ENCODE assay signal across 27 cellular contexts in the genomic region with DNA sequence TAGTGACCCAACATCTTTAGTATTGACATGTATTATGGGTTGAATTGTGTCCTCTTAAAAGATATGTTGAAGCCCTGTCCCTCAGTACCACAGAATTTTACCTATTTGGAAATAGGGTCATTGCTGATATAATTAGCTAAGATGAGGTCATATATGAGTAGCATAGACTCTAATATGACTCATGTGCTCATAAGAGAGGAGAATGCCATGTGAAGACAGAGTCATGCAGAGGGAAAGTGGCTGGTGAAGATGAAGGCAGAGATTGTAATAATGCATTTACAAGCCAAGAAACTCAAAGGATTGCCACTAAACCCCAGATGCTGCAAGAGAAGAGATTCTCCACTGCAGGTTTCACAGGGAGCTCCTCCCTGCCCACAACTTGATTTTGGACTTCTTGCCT.
A peak's percentile ranks its signal among the peaks of the same experiment; 100 is the strongest.
DNase-seq lines count a peak whose midpoint lies in the region; ATAC-seq, FAIRE-seq and TF ChIP-seq lines count a peak whose summit lies in the region.
"Had no signal": no experiment of that assay in that cellular context is flagged by ENCODE, and none has a peak within 500 bp of the region (broad histone marks: within the 10 kb centered on the region; RNA-seq: fewer than 3 reads in every experiment).

No MANE protein-coding gene starts in this region.

- no peak overlapping the region for H2BK15ac ChIP-seq in neuronal stem cell (ENCODE audit: low read length)

- CTCF ChIA-PET in HepG2 (lab: Yijun Ruan, JAX; ENCODE audit: low intra/inter-chr PET ratio, low total read pairs), result no interaction called here

- in situ Hi-C loops in HepG2 (cut with HindIII; ENCODE audit: extremely low pct_ligation_motif_present, low pct_unique_long_range_greater_than_20kb), result no loop called here

- H2BK120ac ChIP-seq in neuronal stem cell (ENCODE audit: low read depth, low read length), result no peak overlapping the region

- no TSS peak for BruUV-seq in HepG2 (replicated peaks; lab: Mats Ljungman, UMichigan)

- H3K4me1 ChIP-seq in HepG2 (ENCODE audit: insufficient read depth, low read length), result no peaks in the 10 kb centered on the region
- H3K4me1 ChIP-seq in right lobe of liver, result no peaks in the 10 kb centered on the region
- peaks cover 10% of the 10 kb centered on the region for H3K4me1 ChIP-seq in astrocyte (ENCODE audit: insufficient read depth, low read length)
- H3K4me1 ChIP-seq in lower lobe of right lung, result no peaks in the 10 kb centered on the region
- H3K4me1 ChIP-seq in neuronal stem cell (ENCODE audit: control insufficient read depth in 2 of 2, insufficient read depth in 1 of 2, low read depth in 1 of 2, low read length in 2 of 2), result no peaks in the 10 kb centered on the region
- H3K4me1 ChIP-seq: BLaER1 treated with 17β-estradiol and CSF1 and Interleukin-3, amounts not matched to agents 10 nM and 100 nM; tibial artery had no signal

- H2BK5ac ChIP-seq in neuronal stem cell (ENCODE audit: low read length), result no peak overlapping the region

- no peak overlapping the region for H2BK12ac ChIP-seq in neuronal stem cell (ENCODE audit: low read length)

- peaks cover 18% of the 10 kb centered on the region for H3K4me1 Mint-ChIP-seq in astrocyte (ENCODE audit: low read depth, unreplicated experiment)
- H3K4me1 Mint-ChIP-seq in CD14-positive monocyte, result no peaks in the 10 kb centered on the region
- H3K4me1 Mint-ChIP-seq: nephron; stimulated activated effector memory CD8-positive, alpha-beta T cell treated with anti-CD3 and anti-CD28 coated beads, Interleukin-12 subunit alpha, Interleukin-12 subunit beta, amount 100 ng/mL, for 72 hours; T-helper 17 cell; WTC11 had no signal

- no peak overlapping the region for H3K14ac ChIP-seq in neuronal stem cell (ENCODE audit: low read length)

- H3K36me3 Mint-ChIP-seq in astrocyte (ENCODE audit: low read depth, unreplicated experiment), result no peaks in the 10 kb centered on the region
- H3K36me3 Mint-ChIP-seq in CD14-positive monocyte, result no peaks in the 10 kb centered on the region
- H3K36me3 Mint-ChIP-seq: stimulated activated effector memory CD8-positive, alpha-beta T cell treated with anti-CD3 and anti-CD28 coated beads, Interleukin-12 subunit alpha, Interleukin-12 subunit beta, amount 100 ng/mL, for 72 hours; WTC11 had no signal

- H3K4me3 Mint-ChIP-seq in astrocyte (ENCODE audit: unreplicated experiment) (no peak overlapping the region), CD14-positive monocyte (no peak overlapping the region)
- H3K4me3 Mint-ChIP-seq: activated CD8-positive, alpha-beta T cell treated with anti-CD3 and anti-CD28 coated beads for 36 hours; nephron; stimulated activated effector memory CD8-positive, alpha-beta T cell treated with anti-CD3 and anti-CD28 coated beads, Interleukin-12 subunit alpha, Interleukin-12 subunit beta, amount 100 ng/mL, for 72 hours; T-helper 17 cell; WTC11 had no signal

- POLR2A ChIA-PET in HepG2 (lab: Yijun Ruan, JAX), result no interaction called here

- no peaks in the 10 kb centered on the region for H3K27me3 ChIP-seq in HepG2 (ENCODE audit: control insufficient read depth in 1 of 2, insufficient read depth in 2 of 2, low read length in 2 of 2)
- no peaks in the 10 kb centered on the region for H3K27me3 ChIP-seq in right lobe of liver
- no peaks in the 10 kb centered on the region for H3K27me3 ChIP-seq in astrocyte (ENCODE audit: insufficient read depth, low read length)
- H3K27me3 ChIP-seq in lower lobe of right lung (ENCODE audit: low read depth), result no peaks in the 10 kb centered on the region
- no peaks in the 10 kb centered on the region for H3K27me3 ChIP-seq in neuronal stem cell (ENCODE audit: control insufficient read depth in 3 of 3, insufficient read depth in 3 of 3, low read depth in 1 of 3, low read length in 3 of 3)
- H3K27me3 ChIP-seq: BLaER1 treated with 17β-estradiol and CSF1 and Interleukin-3, amounts not matched to agents 10 nM and 100 nM; tibial artery had no signal

- DNase-seq in HepG2 (ENCODE audit: low spot score), result no peak
- DNase-seq in right lobe of liver, result no peak
- peak; percentile 78 for DNase-seq in astrocyte (ENCODE audit: low read depth)
- DNase-seq in fibroblast of pulmonary artery (ENCODE audit: low read depth), result peak; percentile 42
- DNase-seq in CD14-positive monocyte (ENCODE audit: low spot score), result no peak
- no peak for DNase-seq in lower lobe of right lung
- no peak for DNase-seq in left colon
- DNase-seq in neuronal stem cell (ENCODE audit: low spot score), result no peak
- DNase-seq: activated CD8-positive, alpha-beta T cell treated with anti-CD3 and anti-CD28 coated beads for 36 hours; activated T-cell treated with anti-CD3 and anti-CD28 coated beads, Interleukin-2, amount 50 U/mL, for 48 hours; caudate nucleus; DMS 273 treated with DMSO at 0.1 percent for 48 hours; effector CD4-positive, alpha-beta T cell; foreskin melanocyte; hypothalamus; kidney glomerular epithelial cell; MV-4-11; NCI-H1930; NCI-H524; T-helper 17 cell; tibial artery had no signal

- H3K27ac ChIP-seq in HepG2 (ENCODE audit: extremely low read length, insufficient read depth, low read length) (no peak overlapping the region), right lobe of liver (no peak overlapping the region), astrocyte (ENCODE audit: low read depth, low read length) (no peak overlapping the region), lower lobe of right lung (no peak overlapping the region), neuronal stem cell (replicated peaks; ENCODE audit: low read length) (no peak overlapping the region)
- H3K27ac ChIP-seq: BLaER1 treated with 17β-estradiol and CSF1 and Interleukin-3, amounts not matched to agents 10 nM and 100 nM; tibial artery had no signal

- intact Hi-C loops in HepG2 (cut with micrococcal nuclease; ENCODE audit: unreplicated experiment) (no loop called here), right lobe of liver (cut with DNase I) (no loop called here), CD14-positive monocyte (cut with micrococcal nuclease) (no loop called here), lower lobe of right lung (cut with DNase I) (no loop called here), left colon (cut with DNase I, micrococcal nuclease) (no loop called here)

- no peak overlapping the region for H4K91ac ChIP-seq in neuronal stem cell (ENCODE audit: low read depth, low read length, poor library complexity)

- H3K23ac ChIP-seq in neuronal stem cell (ENCODE audit: low read depth, low read length, poor library complexity), result no peak overlapping the region

- TF ChIP-seq EP300 in HepG2 (IDR thresholded peaks at IDR 0.05; ENCODE audit: low read depth in 2 of 2, low read length in 2 of 2), result no peak
- TF ChIP-seq EP300 in HepG2 (CRISPR knock-in tag; IDR thresholded peaks at IDR 0.05; ENCODE audit: borderline replicate concordance), result no peak

- no peak for TF ChIP-seq RAD21 in HepG2 (CRISPR knock-in tag; IDR thresholded peaks at IDR 0.05)

- H3K27ac Mint-ChIP-seq in astrocyte (ENCODE audit: unreplicated experiment) (no peak overlapping the region), CD14-positive monocyte (no peak overlapping the region)
- H3K27ac Mint-ChIP-seq: activated CD8-positive, alpha-beta T cell treated with anti-CD3 and anti-CD28 coated beads for 36 hours; nephron; stimulated activated effector memory CD8-positive, alpha-beta T cell treated with anti-CD3 and anti-CD28 coated beads, Interleukin-12 subunit alpha, Interleukin-12 subunit beta, amount 100 ng/mL, for 72 hours; T-helper 17 cell; WTC11 had no signal

- no peak overlapping the region for H3K4me3 ChIP-seq in HepG2 (replicated peaks in 1 of 3; ENCODE audit: insufficient read depth in 1 of 3, low read depth in 2 of 3, low read length in 3 of 3)
- H3K4me3 ChIP-seq in right lobe of liver, result no peak overlapping the region
- H3K4me3 ChIP-seq in astrocyte (ENCODE audit: insufficient read depth, low read depth, low read length), result no peak overlapping the region
- no peak overlapping the region for H3K4me3 ChIP-seq in fibroblast of pulmonary artery (replicated peaks; ENCODE audit: low read depth, low read length)
- H3K4me3 ChIP-seq in lower lobe of right lung, result no peak overlapping the region
- no peak overlapping the region for H3K4me3 ChIP-seq in neuronal stem cell (ENCODE audit: low read length in 2 of 2)
- H3K4me3 ChIP-seq: BLaER1 treated with 17β-estradiol and CSF1 and Interleukin-3, amounts not matched to agents 10 nM and 100 nM; tibial artery had no signal

- no peak overlapping the region for H2AK5ac ChIP-seq in neuronal stem cell (ENCODE audit: low read depth, low read length)

- H4K20me1 ChIP-seq in HepG2 (ENCODE audit: insufficient read depth, low read length) (no peaks in the 10 kb centered on the region), astrocyte (ENCODE audit: insufficient read depth, low read length) (no peaks in the 10 kb centered on the region)
- H4K20me1 ChIP-seq: BLaER1 treated with 17β-estradiol and CSF1 and Interleukin-3, amounts not matched to agents 10 nM and 100 nM had no signal

- H3K9me3 Mint-ChIP-seq in astrocyte (ENCODE audit: unreplicated experiment) (no peaks in the 10 kb centered on the region), CD14-positive monocyte (peaks cover 0 to 2% (median 0%) of the 10 kb centered on the region in 7 donors)
- H3K9me3 Mint-ChIP-seq: activated CD8-positive, alpha-beta T cell treated with anti-CD3 and anti-CD28 coated beads for 36 hours; nephron; stimulated activated effector memory CD8-positive, alpha-beta T cell treated with anti-CD3 and anti-CD28 coated beads, Interleukin-12 subunit alpha, Interleukin-12 subunit beta, amount 100 ng/mL, for 72 hours; WTC11 had no signal

- ATAC-seq in HepG2 (no peak), right lobe of liver (no peak), lower lobe of right lung (no peak), left colon (no peak)
- ATAC-seq: activated CD8-positive, alpha-beta T cell treated with anti-CD3 and anti-CD28 coated beads for 36 hours; stimulated activated effector memory CD8-positive, alpha-beta T cell treated with anti-CD3 and anti-CD28 coated beads, Interleukin-12 subunit alpha, Interleukin-12 subunit beta, amount 100 ng/mL, for 72 hours; T-helper 17 cell; WTC11 had no signal

- no peak overlapping the region for H4K8ac ChIP-seq in neuronal stem cell (ENCODE audit: low read depth, low read length)

- H3K9ac ChIP-seq in HepG2 (ENCODE audit: insufficient read depth, low read depth, low read length) (no peak overlapping the region), astrocyte (ENCODE audit: low read length) (no peak overlapping the region), neuronal stem cell (ENCODE audit: low read depth, low read length, poor library complexity) (no peak overlapping the region)
- H3K9ac ChIP-seq: BLaER1 treated with 17β-estradiol and CSF1 and Interleukin-3, amounts not matched to agents 10 nM and 100 nM had no signal

- FAIRE-seq in HepG2 (lab: Jason Lieb, UNC), result no peak
- FAIRE-seq in astrocyte (lab: Jason Lieb, UNC), result no peak
- FAIRE-seq: A204.1, H54 had no signal

- no peak overlapping the region for H3K18ac ChIP-seq in neuronal stem cell (ENCODE audit: low read length)

- H3K36me3 ChIP-seq in HepG2 (replicated peaks in 1 of 2; ENCODE audit: control insufficient read depth in 1 of 2, insufficient read depth in 2 of 2, low read length in 2 of 2) (no peaks in the 10 kb centered on the region), right lobe of liver (no peaks in the 10 kb centered on the region), astrocyte (ENCODE audit: insufficient read depth, low read length) (no peaks in the 10 kb centered on the region), lower lobe of right lung (no peaks in the 10 kb centered on the region), neuronal stem cell (replicated peaks in 1 of 2; ENCODE audit: control insufficient read depth in 2 of 2, insufficient read depth in 2 of 2, low read length in 2 of 2) (no peaks in the 10 kb centered on the region)
- H3K36me3 ChIP-seq: BLaER1 treated with 17β-estradiol and CSF1 and Interleukin-3, amounts not matched to agents 10 nM and 100 nM; tibial artery had no signal

- no peaks in the 10 kb centered on the region for H3K79me1 ChIP-seq in neuronal stem cell (ENCODE audit: low read depth, low read length)

- H2AFZ ChIP-seq in HepG2 (ENCODE audit: low read length), result no peak overlapping the region
- no peak overlapping the region for H2AFZ ChIP-seq in astrocyte (ENCODE audit: low read depth, low read length)
- H2AFZ ChIP-seq in neuronal stem cell (ENCODE audit: low read length), result no peak overlapping the region

- H3K27me3 Mint-ChIP-seq in astrocyte (ENCODE audit: low read depth, unreplicated experiment) (no peaks in the 10 kb centered on the region), CD14-positive monocyte (ENCODE audit: low read depth in 3 of 3) (no peaks in the 10 kb centered on the region)
- H3K27me3 Mint-ChIP-seq: activated CD8-positive, alpha-beta T cell treated with anti-CD3 and anti-CD28 coated beads for 36 hours; T-helper 17 cell had no signal

- no peak overlapping the region for H3K4ac ChIP-seq in neuronal stem cell (ENCODE audit: low read length)

- no peaks in the 10 kb centered on the region for H3K9me3 ChIP-seq in HepG2 (ENCODE audit: low read length)
- no peaks in the 10 kb centered on the region for H3K9me3 ChIP-seq in right lobe of liver
- H3K9me3 ChIP-seq in astrocyte (ENCODE audit: insufficient read depth, low read depth, low read length), result no peaks in the 10 kb centered on the region
- H3K9me3 ChIP-seq in lower lobe of right lung, result no peaks in the 10 kb centered on the region
- H3K9me3 ChIP-seq in neuronal stem cell (replicated peaks in 1 of 2; ENCODE audit: control insufficient read depth in 2 of 2, insufficient read depth in 1 of 2, low read depth in 1 of 2, low read length in 2 of 2), result no peaks in the 10 kb centered on the region
- H3K9me3 ChIP-seq: BLaER1 treated with 17β-estradiol and CSF1 and Interleukin-3, amounts not matched to agents 10 nM and 100 nM; tibial artery had no signal

- TF ChIP-seq CTCF in HepG2 (CRISPR knock-in tag; IDR thresholded peaks at IDR 0.05) (no peak), right lobe of liver (IDR thresholded peaks at IDR 0.05) (no peak), astrocyte (IDR thresholded peaks at IDR 0.05; ENCODE audit: insufficient read depth, low read depth, low read length) (no peak), fibroblast of pulmonary artery (IDR thresholded peaks at IDR 0.05; ENCODE audit: low read length, missing control alignments) (no peak), CD14-positive monocyte (IDR thresholded peaks at IDR 0.05) (no peak), lower lobe of right lung (IDR thresholded peaks at IDR 0.05) (no peak)

- TF ChIP-seq POLR2A in HepG2 (IDR thresholded peaks at IDR 0.05; ENCODE audit: insufficient read depth in 1 of 2, low read depth in 2 of 2, low read length in 2 of 2) (no peak), right lobe of liver (IDR thresholded peaks at IDR 0.05) (no peak)

- H3K79me2 ChIP-seq in HepG2 (ENCODE audit: insufficient read depth, low read length) (no peaks in the 10 kb centered on the region), astrocyte (ENCODE audit: insufficient read depth, low read length) (no peaks in the 10 kb centered on the region)

- H3K4me2 ChIP-seq in HepG2 (ENCODE audit: low read depth, low read length), result no peak overlapping the region
- peak overlapping the region; percentile 22 for H3K4me2 ChIP-seq in astrocyte (ENCODE audit: low read length)
- H3K4me2 ChIP-seq in neuronal stem cell (ENCODE audit: insufficient read depth, low read length, poor library complexity, severe bottlenecking), result no peak overlapping the region
- H3K4me2 ChIP-seq: BLaER1 treated with 17β-estradiol and CSF1 and Interleukin-3, amounts not matched to agents 10 nM and 100 nM had no signal

Comparison
In these comparisons a context has a peak if more than half of its experiments do, and no peak if none do; other contexts are left out.
1. DNase-seq: peak in astrocyte (single experiment) and fibroblast of pulmonary artery (single experiment); none in HepG2 (single experiment), right lobe of liver (0 of 3), CD14-positive monocyte (single experiment), lower lobe of right lung (single experiment), left colon (0 of 2) and neuronal stem cell (single experiment).